10 cellular contexts compared by ENCODE assay signal in genomic region chr9:37840560-37841194, GRCh38. TPM values are rescaled to one million over a fixed set of nuclear protein-coding genes. Genes with fewer than 3 reads are reported as not detected.
DNase-seq lines count a peak whose midpoint lies in the region; TF ChIP-seq lines count a peak whose summit lies in the region.
"Had no signal": no experiment of that assay in that cellular context is flagged by ENCODE, and none has a peak within 500 bp of the region (broad histone marks: within the 10 kb centered on the region; RNA-seq: fewer than 3 reads in every experiment).

No MANE protein-coding gene starts in this region.

- 43% methylated on average over 4 of the region's 4 CpGs for WGBS in smooth muscle cell (ENCODE audit: low lambda C conversion rate)

- H3K9me2 ChIP-seq in PC-9 (ENCODE audit: insufficient read depth): no peaks in the 10 kb centered on the region

- no peaks in the 10 kb centered on the region for H3K36me3 ChIP-seq in PC-9 (ENCODE audit: low read depth)
- peaks cover 3% of the 10 kb centered on the region for H3K36me3 ChIP-seq in smooth muscle cell (ENCODE audit: low read depth)

- H3K4me3 Mint-ChIP-seq in activated CD4-positive, alpha-beta T cell treated with anti-CD3 and anti-CD28 coated beads, Interleukin-2, amount 10 ng/mL, durations not matched to agents 7 days and 5 days: no peak overlapping the region

- H3K36me3 Mint-ChIP-seq in activated CD4-positive, alpha-beta T cell treated with anti-CD3 and anti-CD28 coated beads, Interleukin-2, amount 10 ng/mL, durations not matched to agents 7 days and 5 days (ENCODE audit: low read depth): peaks cover 12% of the 10 kb centered on the region

- H3K4me2 ChIP-seq in PC-9: no peak overlapping the region
- H3K4me2 ChIP-seq in smooth muscle cell: peak overlapping the region; percentile 38
- H3K4me2 ChIP-seq: hepatocyte had no signal

- H2AFZ ChIP-seq in PC-9: no peak overlapping the region
- H2AFZ ChIP-seq in smooth muscle cell (ENCODE audit: low read depth): no peak overlapping the region
- H2AFZ ChIP-seq: hepatocyte had no signal

- peaks cover 5% of the 10 kb centered on the region; the same call in 1 of the 2 replicates for H3K4me1 ChIP-seq in PC-9 (replicated peaks; ENCODE audit: insufficient read depth)
- peaks cover 6% of the 10 kb centered on the region for H3K4me1 ChIP-seq in smooth muscle cell (ENCODE audit: low read depth)

- H4K20me1 ChIP-seq in PC-9 (ENCODE audit: insufficient read depth) (no peaks in the 10 kb centered on the region), smooth muscle cell (ENCODE audit: low read depth) (peaks cover 23% of the 10 kb centered on the region)

- no peaks in the 10 kb centered on the region for H3K9me3 Mint-ChIP-seq in activated CD4-positive, alpha-beta T cell treated with anti-CD3 and anti-CD28 coated beads, Interleukin-2, amount 10 ng/mL, durations not matched to agents 7 days and 5 days

- H3K4me3 ChIP-seq in PC-9 (no peak overlapping the region), epithelial cell of proximal tubule (ENCODE audit: low read depth, low read length) (no peak overlapping the region), smooth muscle cell (no peak overlapping the region)
- H3K4me3 ChIP-seq: hepatocyte had no signal

- no peaks in the 10 kb centered on the region for H3F3A ChIP-seq in PC-9 (ENCODE audit: insufficient read depth, low read depth)
- peaks cover 9% of the 10 kb centered on the region for H3F3A ChIP-seq in smooth muscle cell (ENCODE audit: low read depth)

- no peaks in the 10 kb centered on the region for H3K27me3 Mint-ChIP-seq in activated CD4-positive, alpha-beta T cell treated with anti-CD3 and anti-CD28 coated beads, Interleukin-2, amount 10 ng/mL, durations not matched to agents 7 days and 5 days

- H3K27ac Mint-ChIP-seq in activated CD4-positive, alpha-beta T cell treated with anti-CD3 and anti-CD28 coated beads, Interleukin-2, amount 10 ng/mL, durations not matched to agents 7 days and 5 days: no peak overlapping the region

- peak overlapping the region; percentile 20 for H3K9ac ChIP-seq in smooth muscle cell (ENCODE audit: low read depth)

- H3K79me2 ChIP-seq in PC-9 (ENCODE audit: low read depth): 0 out of 2 replicates have a peak, but pooled peaks cover 6% of the 10 kb centered on the region
- peaks cover 28% of the 10 kb centered on the region for H3K79me2 ChIP-seq in smooth muscle cell (ENCODE audit: low read depth)
- H3K79me2 ChIP-seq: hepatocyte had no signal

- BruUV-seq in PC-9 (replicated peaks; lab: Mats Ljungman, UMichigan): no TSS peak

- POLR2A ChIA-PET in activated CD4-positive, alpha-beta T cell treated with anti-CD3 and anti-CD28 coated beads, Interleukin-2, amount 10 ng/mL, durations not matched to agents 7 days and 5 days (lab: Charles Lee): no interaction called here
- POLR2A ChIA-PET in PC-9 (lab: Charles Lee; ENCODE audit: unreplicated experiment): no interaction called here

- no peak for TF ChIP-seq CTCF in PC-9 (conservative IDR thresholded peaks at IDR 0.05)
- no peak for TF ChIP-seq CTCF in epithelial cell of proximal tubule (conservative IDR thresholded peaks at IDR 0.05; ENCODE audit: low read depth, low read length)
- TF ChIP-seq CTCF in smooth muscle cell (IDR thresholded peaks at IDR 0.05; ENCODE audit: borderline replicate concordance, insufficient read depth, poor library complexity, severe bottlenecking): no peak

- CTCF ChIA-PET in activated CD4-positive, alpha-beta T cell treated with anti-CD3 and anti-CD28 coated beads, Interleukin-2, amount 10 ng/mL, durations not matched to agents 7 days and 5 days (lab: Charles Lee): no interaction called here
- CTCF ChIA-PET in PC-9 (lab: Charles Lee): interaction anchor here (0.6 kb wide), 1 partner anchor 711 kb away, joined by 16 read pairs; no protein-coding TSS in a partner anchor

- H3K9me3 ChIP-seq in PC-9 (ENCODE audit: insufficient read depth, low read depth) (no peaks in the 10 kb centered on the region), smooth muscle cell (replicated peaks; ENCODE audit: low read depth) (no peaks in the 10 kb centered on the region)

- DNase-seq in activated CD4-positive, alpha-beta T cell treated with anti-CD3 and anti-CD28 coated beads for 48 hours: peak; percentile 36
- no peak for DNase-seq in activated CD4-positive, alpha-beta T cell treated with anti-CD3 and anti-CD28 coated beads, Interleukin-2, amount 10 ng/mL, durations not matched to agents 7 days and 5 days
- DNase-seq in PC-9 (peak; percentile 14 to 36), epithelial cell of proximal tubule (ENCODE audit: low read depth) (peak; percentile 9), smooth muscle cell (lab: John Stamatoyannopoulos, UW; ENCODE audit: unreplicated experiment) (no peak), activated gamma-delta T cell treated with Interleukin-2 at 50 U/mL for 16 hours (no peak), NCI-H526 (lab: John Stamatoyannopoulos, UW) (no peak), HuH-7 (ENCODE audit: low spot score) (no peak)
- DNase-seq: aorta had no signal

- H3K27me3 ChIP-seq in PC-9 (ENCODE audit: insufficient read depth, low read depth): no peaks in the 10 kb centered on the region
- H3K27me3 ChIP-seq in smooth muscle cell (ENCODE audit: low read depth): no peaks in the 10 kb centered on the region
- H3K27me3 ChIP-seq: hepatocyte had no signal

- H3K4me1 Mint-ChIP-seq in activated CD4-positive, alpha-beta T cell treated with anti-CD3 and anti-CD28 coated beads, Interleukin-2, amount 10 ng/mL, durations not matched to agents 7 days and 5 days: peaks cover 7% of the 10 kb centered on the region

- intact Hi-C loops in PC-9 (cut with micrococcal nuclease; ENCODE audit: unreplicated experiment): no loop called here

- H3K27ac ChIP-seq in PC-9 (no peak overlapping the region), smooth muscle cell (ENCODE audit: low read depth) (peak overlapping the region; percentile 75)
- H3K27ac ChIP-seq: hepatocyte had no signal

RNA-seq across cellular contexts. Expression of gene DCAF10, which starts 40.1 kb away (rescaled TPM):
- 10 to 100 TPM; 20.6 to 21.2 TPM for total RNA-seq in activated CD4-positive, alpha-beta T cell treated with anti-CD3 and anti-CD28 coated beads, Interleukin-2, amount 10 ng/mL, durations not matched to agents 7 days and 5 days
- total RNA-seq in PC-9 (2021) (20.5 and 22.6 TPM in 2 replicates), epithelial cell of proximal tubule (8.3 and 17.8 TPM in 2 replicates), smooth muscle cell (70.8 and 77.0 TPM in 2 replicates)
- 34.6 and 35.6 TPM in 2 replicates for polyA plus RNA-seq in smooth muscle cell

RNA-seq across cellular contexts. Expression of gene EXOSC3, which starts 55.8 kb away (rescaled TPM):
- 10 to 100 TPM; 77.5 to 84.0 TPM for total RNA-seq in activated CD4-positive, alpha-beta T cell treated with anti-CD3 and anti-CD28 coated beads, Interleukin-2, amount 10 ng/mL, durations not matched to agents 7 days and 5 days
- total RNA-seq in PC-9 (2021): 24.7 and 40.7 TPM in 2 replicates
- total RNA-seq in epithelial cell of proximal tubule: 73.7 and 77.7 TPM in 2 replicates
- 21.6 and 22.9 TPM in 2 replicates for total RNA-seq in smooth muscle cell
- 22.6 and 38.2 TPM in 2 replicates for polyA plus RNA-seq in smooth muscle cell

Comparison
In these comparisons a context has a peak if more than half of its experiments do, and no peak if none do; other contexts are left out.
1. DNase-seq: peak in activated CD4-positive, alpha-beta T cell treated with anti-CD3 and anti-CD28 coated beads for 48 hours (single experiment), PC-9 (2 of 2) and epithelial cell of proximal tubule (single experiment); none in activated CD4-positive, alpha-beta T cell treated with anti-CD3 and anti-CD28 coated beads, Interleukin-2, amount 10 ng/mL, durations not matched to agents 7 days and 5 days (single experiment), smooth muscle cell (single experiment), activated gamma-delta T cell treated with Interleukin-2 at 50 U/mL for 16 hours (single experiment), NCI-H526 (0 of 2) and HuH-7 (single experiment).